ENCODE assay signal across 2 cellular contexts in the genomic region with DNA sequence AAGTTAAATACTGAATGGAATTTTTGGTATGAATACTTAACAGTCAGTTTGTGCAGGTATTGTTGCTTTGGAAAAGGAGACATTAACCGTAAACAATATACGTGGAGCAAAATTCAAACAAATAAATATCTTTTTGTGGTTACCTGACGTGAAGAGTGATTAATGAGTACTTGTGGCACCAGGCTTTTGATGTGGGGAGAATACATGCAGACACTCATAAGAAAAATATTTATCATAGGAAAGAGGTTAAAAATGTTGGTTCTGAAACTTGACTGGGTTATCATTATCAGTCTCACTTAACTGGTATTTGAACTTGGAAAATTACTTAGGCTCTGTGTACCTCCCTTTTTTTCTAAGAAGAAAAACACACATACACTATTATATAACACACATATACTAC.
TF ChIP-seq lines count a peak whose summit lies in the region.

No MANE protein-coding gene starts in this region.

TF ChIP-seq in SK-N-SH, 30 proteins besides CTCF, POLR2A, EP300 and RAD21 (continued from another document):
- no peak for TF ChIP-seq MEF2A (IDR thresholded peaks at IDR 0.05; ENCODE audit: borderline replicate concordance, low read depth)
- no peak for TF ChIP-seq POLR2AphosphoS5 (IDR thresholded peaks at IDR 0.05; ENCODE audit: low read depth, low read length)
- no peak for TF ChIP-seq GATA2 (CRISPR knock-in tag; IDR thresholded peaks at IDR 0.05)
- TF ChIP-seq NRF1 (IDR thresholded peaks at IDR 0.05; ENCODE audit: low read depth, low read length): no peak
- TF ChIP-seq FOXM1 (IDR thresholded peaks at IDR 0.05; ENCODE audit: low read depth): no peak
- TF ChIP-seq NFIC (IDR thresholded peaks at IDR 0.05; ENCODE audit: borderline replicate concordance): no peak
- TF ChIP-seq RFX5 (IDR thresholded peaks at IDR 0.05; ENCODE audit: low read length): no peak
- no peak for TF ChIP-seq FOXJ3 (CRISPR knock-in tag; IDR thresholded peaks at IDR 0.05)

TF ChIP-seq in SK-N-SH treated with all-trans-retinoic acid at 6 μM for 48 hours, 23 proteins besides CTCF, POLR2A, EP300 and RAD21 (continued from another document):
- no peak for TF ChIP-seq POU6F1 (CRISPR knock-in tag; IDR thresholded peaks at IDR 0.05; ENCODE audit: borderline replicate concordance, low read depth)
- TF ChIP-seq PPARA (CRISPR knock-in tag; IDR thresholded peaks at IDR 0.05; ENCODE audit: borderline replicate concordance): no peak
- no peak for TF ChIP-seq ZFP3 (CRISPR knock-in tag; IDR thresholded peaks at IDR 0.05)
- TF ChIP-seq TSHZ2 (CRISPR knock-in tag; IDR thresholded peaks at IDR 0.05): no peak
- no peak for TF ChIP-seq ZC3H10 (CRISPR knock-in tag; IDR thresholded peaks at IDR 0.05)
